In the genomic region with DNA sequence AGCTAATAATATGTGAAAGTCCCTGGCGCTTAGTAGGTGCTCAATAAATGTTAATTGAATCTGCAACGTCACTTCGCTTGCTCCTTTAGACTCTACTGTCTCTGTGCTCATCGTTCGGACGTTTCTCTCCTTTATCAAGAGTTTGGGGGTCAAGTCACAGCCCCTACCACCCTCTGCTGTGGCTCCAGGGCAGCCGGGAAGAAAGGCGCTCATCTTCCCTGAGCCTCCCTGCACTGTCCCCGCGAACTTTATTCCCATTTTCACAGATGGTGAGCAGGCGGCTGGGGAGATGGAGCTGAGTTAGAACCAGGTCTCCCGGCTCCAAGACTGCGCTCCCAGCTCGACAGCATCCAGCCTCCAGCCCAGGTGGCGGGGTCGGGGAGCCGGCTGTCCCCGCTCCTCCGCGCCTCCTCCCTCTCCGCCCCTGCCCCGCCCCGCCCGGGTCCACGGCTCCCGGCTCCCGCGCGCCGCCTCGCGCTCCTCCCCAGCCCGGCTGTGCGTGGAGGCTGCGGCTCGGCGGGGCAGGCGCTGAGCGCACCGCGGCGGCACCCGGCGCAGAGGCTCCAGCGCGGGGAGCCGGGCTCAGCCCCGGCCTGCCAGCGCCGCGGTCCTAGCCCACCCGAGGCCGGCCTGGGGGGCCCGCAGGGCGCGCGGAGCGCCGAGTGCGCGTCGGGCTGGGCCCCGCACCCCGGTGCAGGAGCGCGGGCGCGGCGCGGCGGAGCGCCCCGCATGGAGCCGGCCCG, we compare ENCODE assay signal across 8 cellular contexts. TPM values are rescaled to one million over a fixed set of nuclear protein-coding genes. Genes with fewer than 3 reads are reported as not detected.
A peak's percentile ranks its signal among the peaks of the same experiment; 100 is the strongest.
DNase-seq lines count a peak whose midpoint lies in the region; ATAC-seq lines count a peak whose summit lies in the region.

A gene (plus strand): TSS at position 487 of the 743 bp plus-strand sequence. CDS start 243 bp downstream, at position 730.

- H3K4me1 Mint-ChIP-seq in activated naive CD8-positive, alpha-beta T cell treated with anti-CD3 and anti-CD28 coated beads, Interleukin-2, amount 10 ng/mL, durations not matched to agents 7 days and 5 days = peaks cover 5% of the 10 kb centered on the region

- no peaks in the 10 kb centered on the region for H3K36me3 Mint-ChIP-seq in activated naive CD8-positive, alpha-beta T cell treated with anti-CD3 and anti-CD28 coated beads, Interleukin-2, amount 10 ng/mL, durations not matched to agents 7 days and 5 days

- H3K27me3 Mint-ChIP-seq in activated naive CD8-positive, alpha-beta T cell treated with anti-CD3 and anti-CD28 coated beads, Interleukin-2, amount 10 ng/mL, durations not matched to agents 7 days and 5 days = peaks cover 49% of the 10 kb centered on the region

- no peak within 1 kb of the TSS for H3K4me3 Mint-ChIP-seq in activated naive CD8-positive, alpha-beta T cell treated with anti-CD3 and anti-CD28 coated beads, Interleukin-2, amount 10 ng/mL, durations not matched to agents 7 days and 5 days

- ATAC-seq in activated naive CD8-positive, alpha-beta T cell treated with anti-CD3 and anti-CD28 coated beads, Interleukin-2, amount 10 ng/mL, durations not matched to agents 7 days and 5 days (ENCODE audit: low read depth) = peak; percentile 42
- ATAC-seq in left colon (peak; percentile 51), GM19397 (IDR thresholded peaks at IDR 0.05; ENCODE audit: unreplicated experiment) (no peak)
- ATAC-seq in stimulated activated naive CD8-positive, alpha-beta T cell treated with anti-CD3 and anti-CD28 coated beads, Interleukin-15, Interleukin-2, amounts not matched to agents 100 U/mL and 50 U/mL, for 24 hours = peak; percentile 30

- intact Hi-C loops in left colon (cut with DNase I, micrococcal nuclease) = no loop called here

- DNase-seq in NCI-H345 (lab: John Stamatoyannopoulos, UW) (peak; percentile 20), NCI-H345 treated with DMSO at 0.1 percent for 48 hours (lab: John Stamatoyannopoulos, UW; ENCODE audit: unreplicated experiment) (no peak), left colon (no peak), GDM1 (lab: John Stamatoyannopoulos, UW) (no peak), NCI-H2196 (lab: John Stamatoyannopoulos, UW; ENCODE audit: unreplicated experiment) (no peak)
- DNase-seq in activated naive CD8-positive, alpha-beta T cell treated with anti-CD3 and anti-CD28 coated beads, Interleukin-2, amount 10 ng/mL, durations not matched to agents 7 days and 5 days = no peak
- peak; percentile 17 for DNase-seq in stimulated activated naive CD8-positive, alpha-beta T cell treated with anti-CD3 and anti-CD28 coated beads, Interleukin-15, Interleukin-2, amounts not matched to agents 100 U/mL and 50 U/mL, for 24 hours

- POLR2A ChIA-PET in activated naive CD8-positive, alpha-beta T cell treated with anti-CD3 and anti-CD28 coated beads, Interleukin-2, amount 10 ng/mL, durations not matched to agents 7 days and 5 days (lab: Charles Lee) = no interaction called here

- H3K9me3 Mint-ChIP-seq in activated naive CD8-positive, alpha-beta T cell treated with anti-CD3 and anti-CD28 coated beads, Interleukin-2, amount 10 ng/mL, durations not matched to agents 7 days and 5 days = peaks cover 2% of the 10 kb centered on the region

- H3K27ac Mint-ChIP-seq in activated naive CD8-positive, alpha-beta T cell treated with anti-CD3 and anti-CD28 coated beads, Interleukin-2, amount 10 ng/mL, durations not matched to agents 7 days and 5 days = no peak within 1 kb of the TSS

RNA-seq across cellular contexts. Expression of the gene that starts here (rescaled TPM):
- not detected for total RNA-seq in activated naive CD8-positive, alpha-beta T cell treated with anti-CD3 and anti-CD28 coated beads, Interleukin-2, amount 10 ng/mL, durations not matched to agents 7 days and 5 days
- total RNA-seq in left colon = not detected

Comparison
In these comparisons a context has a peak if more than half of its experiments do, and no peak if none do; other contexts are left out.
1. DNase-seq: peak in NCI-H345 (single experiment) and stimulated activated naive CD8-positive, alpha-beta T cell treated with anti-CD3 and anti-CD28 coated beads, Interleukin-15, Interleukin-2, amounts not matched to agents 100 U/mL and 50 U/mL, for 24 hours (single experiment); none in NCI-H345 treated with DMSO at 0.1 percent for 48 hours (single experiment), activated naive CD8-positive, alpha-beta T cell treated with anti-CD3 and anti-CD28 coated beads, Interleukin-2, amount 10 ng/mL, durations not matched to agents 7 days and 5 days (single experiment), left colon (0 of 2), GDM1 (single experiment) and NCI-H2196 (single experiment).
2. Peak in ATAC-seq in activated naive CD8-positive, alpha-beta T cell treated with anti-CD3 and anti-CD28 coated beads, Interleukin-2, amount 10 ng/mL, durations not matched to agents 7 days and 5 days; RNA of the gene not detected or under 1 TPM.
3. Peak in ATAC-seq in left colon; RNA of the gene not detected or under 1 TPM.